In genomic region chr1:185694081-185694480, GRCh38 we compare ENCODE assay signal across 8 cellular contexts. TPM values are rescaled to one million over a fixed set of nuclear protein-coding genes. Genes with fewer than 3 reads are reported as not detected.
DNase-seq lines count a peak whose midpoint lies in the region; ATAC-seq, FAIRE-seq and TF ChIP-seq lines count a peak whose summit lies in the region.

No MANE protein-coding gene starts in this region.

- TF ChIP-seq CTCF in CD8-positive, alpha-beta T cell (IDR thresholded peaks at IDR 0.05): no peak

- H3K4me3 ChIP-seq in CD8-positive, alpha-beta T cell (ENCODE audit: low read depth, low read length): peak overlapping the region; percentile 31

- peak overlapping the region; percentile 91 for H3K27ac Mint-ChIP-seq in CD8-positive, alpha-beta T cell
- H3K27ac Mint-ChIP-seq in activated T-helper 17 cell treated with anti-CD3 and anti-CD28 coated beads, Interleukin-2, amount 50 U/mL, for 72 hours: peak overlapping the region; percentile 95
- H3K27ac Mint-ChIP-seq in memory B cell: peak overlapping the region; percentile 100

- H3K36me3 Mint-ChIP-seq in CD8-positive, alpha-beta T cell: no peaks in the 10 kb centered on the region
- no peaks in the 10 kb centered on the region for H3K36me3 Mint-ChIP-seq in activated T-helper 17 cell treated with anti-CD3 and anti-CD28 coated beads, Interleukin-2, amount 50 U/mL, for 72 hours (ENCODE audit: low read depth)
- H3K36me3 Mint-ChIP-seq in memory B cell: no peaks in the 10 kb centered on the region

- no peaks in the 10 kb centered on the region for H3K36me3 ChIP-seq in CD8-positive, alpha-beta T cell (ENCODE audit: insufficient read depth, low read length)

- peaks cover 3% of the 10 kb centered on the region for H3K27me3 Mint-ChIP-seq in CD8-positive, alpha-beta T cell (ENCODE audit: low read depth)
- peaks cover 7% of the 10 kb centered on the region for H3K27me3 Mint-ChIP-seq in activated T-helper 17 cell treated with anti-CD3 and anti-CD28 coated beads, Interleukin-2, amount 50 U/mL, for 72 hours
- peaks cover 3% of the 10 kb centered on the region for H3K27me3 Mint-ChIP-seq in memory B cell

- peak overlapping the region; percentile 38 for H3K27ac ChIP-seq in CD8-positive, alpha-beta T cell (ENCODE audit: low read depth, low read length)

- H3K4me3 Mint-ChIP-seq in CD8-positive, alpha-beta T cell: peak overlapping the region; percentile 76
- peak overlapping the region; percentile 89 for H3K4me3 Mint-ChIP-seq in activated T-helper 17 cell treated with anti-CD3 and anti-CD28 coated beads, Interleukin-2, amount 50 U/mL, for 72 hours
- H3K4me3 Mint-ChIP-seq in memory B cell: peak overlapping the region; percentile 80

- no peaks in the 10 kb centered on the region for H3K9me3 ChIP-seq in CD8-positive, alpha-beta T cell (ENCODE audit: low read length)

- no peaks in the 10 kb centered on the region for H3K9me3 Mint-ChIP-seq in CD8-positive, alpha-beta T cell
- peaks cover 3% of the 10 kb centered on the region for H3K9me3 Mint-ChIP-seq in activated T-helper 17 cell treated with anti-CD3 and anti-CD28 coated beads, Interleukin-2, amount 50 U/mL, for 72 hours
- no peaks in the 10 kb centered on the region for H3K9me3 Mint-ChIP-seq in memory B cell

- ATAC-seq in CD8-positive, alpha-beta T cell: peak; percentile 48
- ATAC-seq in GM19328 (IDR thresholded peaks at IDR 0.05; ENCODE audit: unreplicated experiment): peak; percentile 69
- ATAC-seq in HG03354 (IDR thresholded peaks at IDR 0.05; ENCODE audit: poor library complexity, severe bottlenecking, unreplicated experiment): peak; percentile 93
- peak; percentile 70 for ATAC-seq in activated T-helper 17 cell treated with anti-CD3 and anti-CD28 coated beads, Interleukin-2, amount 50 U/mL, for 72 hours (replicated peaks)
- ATAC-seq in memory B cell (ENCODE audit: low read depth): peak; percentile 91

- no peaks in the 10 kb centered on the region for H3K27me3 ChIP-seq in CD8-positive, alpha-beta T cell (ENCODE audit: insufficient read depth, low read length)

- peaks cover 23% of the 10 kb centered on the region for H3K4me1 Mint-ChIP-seq in CD8-positive, alpha-beta T cell (ENCODE audit: low read depth)
- peaks cover 10% of the 10 kb centered on the region for H3K4me1 Mint-ChIP-seq in activated T-helper 17 cell treated with anti-CD3 and anti-CD28 coated beads, Interleukin-2, amount 50 U/mL, for 72 hours
- H3K4me1 Mint-ChIP-seq in memory B cell: peaks cover 11% of the 10 kb centered on the region

- POLR2A ChIA-PET in CD8-positive, alpha-beta T cell (lab: Charles Lee): interaction anchor here (1.1 to 3.3 kb wide), 3 partner anchors 13 to 454 kb away, joined by 3 to 22 read pairs (median 5); partner anchors contain the start of gene IVNS1ABP

- intact Hi-C loops in CD8-positive, alpha-beta T cell (cut with DNase I, micrococcal nuclease): loop anchor here in 1 of 2 experiments (2.0 to 5.0 kb wide), 3 partner anchors 19 to 939 kb away; partner anchors contain the start of genes EDEM3 and RNF2

- FAIRE-seq in RCC 7860 (lab: Jason Lieb, UNC): no peak

- DNase-seq in CD8-positive, alpha-beta T cell: peak in 3 of 7 experiments; percentile 9 to 59 (median 23)
- DNase-seq in memory B cell (ENCODE audit: low spot score in 2 of 2) (peak; percentile 52 to 70), amniotic stem cell (lab: John Stamatoyannopoulos, UW) (no peak), DMS79 treated with DMSO at 0.1 percent for 48 hours (lab: John Stamatoyannopoulos, UW) (no peak), RCC 7860 (ENCODE audit: low spot score) (no peak)

- CTCF ChIA-PET in CD8-positive, alpha-beta T cell (lab: Charles Lee): interaction anchor here (0.6 to 3.5 kb wide), 8 partner anchors 9 to 885 kb away, joined by 3 to 20 read pairs (median 10); partner anchors contain the start of gene IVNS1ABP

- peaks cover 18% of the 10 kb centered on the region for H3K4me1 ChIP-seq in CD8-positive, alpha-beta T cell (ENCODE audit: insufficient read depth, low read length)

RNA-seq across cellular contexts. Expression of gene HMCN1, which starts 40.1 kb away (rescaled TPM):
- under 1 TPM in 1 of 2 experiments, not detected in 1; 0.03 TPM for total RNA-seq in CD8-positive, alpha-beta T cell
- total RNA-seq in activated T-helper 17 cell treated with anti-CD3 and anti-CD28 coated beads, Interleukin-2, amount 50 U/mL, for 72 hours: 1 to 10 TPM in 1 of 2 donors, under 1 TPM in 1; 0.06 to 1.2 TPM

Comparison
In these comparisons a context has a peak if more than half of its experiments do, and no peak if none do; other contexts are left out.
1. DNase-seq: peak in memory B cell (2 of 2); none in amniotic stem cell (single experiment), DMS79 treated with DMSO at 0.1 percent for 48 hours (single experiment) and RCC 7860 (single experiment).
2. Peak in every context shown above with its lines, with median percentiles within 50 percentile points of each other: ATAC-seq, H3K27ac Mint-ChIP-seq and H3K4me3 Mint-ChIP-seq.